11 cellular contexts compared by ENCODE assay signal in genomic region chr18:29147944-29148343, GRCh38.
A peak's percentile ranks its signal among the peaks of the same experiment; 100 is the strongest.
DNase-seq lines count a peak whose midpoint lies in the region; ATAC-seq and TF ChIP-seq lines count a peak whose summit lies in the region.
"Had no signal": no experiment of that assay in that cellular context is flagged by ENCODE, and none has a peak within 500 bp of the region (broad histone marks: within the 10 kb centered on the region; RNA-seq: fewer than 3 reads in every experiment).

No MANE protein-coding gene starts in this region.

- H3K9me3 Mint-ChIP-seq in mesothelial cell of epicardium, result no peaks in the 10 kb centered on the region

- in situ Hi-C loops in mammary epithelial cell (cut with MboI; ENCODE audit: low sequenced_read_pairs in 2 of 2), result no loop called here

- H3K4me1 ChIP-seq in DND-41 (ENCODE audit: insufficient read depth, low read length), result peaks cover 39% of the 10 kb centered on the region
- peaks cover 2% of the 10 kb centered on the region for H3K4me1 ChIP-seq in mammary epithelial cell (ENCODE audit: insufficient read depth, low read length)
- H3K4me1 ChIP-seq: ascending aorta had no signal

- CTCF ChIA-PET in mammary epithelial cell (lab: Charles Lee; ENCODE audit: low non-redundant PET), result no interaction called here

- H4K20me1 ChIP-seq in DND-41 (ENCODE audit: insufficient read depth, low read length) (no peaks in the 10 kb centered on the region), mammary epithelial cell (ENCODE audit: insufficient read depth, low read length) (no peaks in the 10 kb centered on the region)

- ATAC-seq in DND-41 (ENCODE audit: insufficient read depth, low read depth) (peak; percentile 31; the same call in 1 of the 3 replicates), HG03460 (IDR thresholded peaks at IDR 0.05; ENCODE audit: unreplicated experiment) (no peak), HG03039 (IDR thresholded peaks at IDR 0.05; ENCODE audit: unreplicated experiment) (no peak)
- ATAC-seq: stimulated activated effector memory CD8-positive, alpha-beta T cell treated with anti-CD3 and anti-CD28 coated beads, Interleukin-12 subunit alpha, Interleukin-12 subunit beta, amount 100 ng/mL, for 72 hours had no signal

- peak overlapping the region; percentile 53 for H3K27ac ChIP-seq in DND-41 (ENCODE audit: low read length)
- H3K27ac ChIP-seq in mammary epithelial cell (ENCODE audit: insufficient read depth, low read depth, low read length), result no peak overlapping the region
- H3K27ac ChIP-seq: ascending aorta, sigmoid colon had no signal

- H3K4me3 ChIP-seq in DND-41 (ENCODE audit: low read depth in 1 of 2, low read length in 2 of 2), result no peak overlapping the region
- no peak overlapping the region for H3K4me3 ChIP-seq in NB4 (ENCODE audit: low read depth, low read length)
- H3K4me3 ChIP-seq in mammary epithelial cell (replicated peaks in 1 of 3; ENCODE audit: insufficient read depth in 1 of 3, low read depth in 2 of 3, low read length in 3 of 3), result no peak overlapping the region
- H3K4me3 ChIP-seq: ascending aorta, sigmoid colon had no signal

- 86% methylated on average over 2 of the region's 2 CpGs for WGBS in mammary epithelial cell (ENCODE audit: low coverage, missing lambda C conversion rate)

- TF ChIP-seq POLR2A in NB4 (IDR thresholded peaks at IDR 0.05; ENCODE audit: extremely low read depth, insufficient read length), result no peak

- H3K27me3 Mint-ChIP-seq in mesothelial cell of epicardium (ENCODE audit: low read depth), result no peaks in the 10 kb centered on the region

- no peak overlapping the region for H3K4me3 Mint-ChIP-seq in mesothelial cell of epicardium
- H3K4me3 Mint-ChIP-seq: stimulated activated effector memory CD8-positive, alpha-beta T cell treated with anti-CD3 and anti-CD28 coated beads, Interleukin-12 subunit alpha, Interleukin-12 subunit beta, amount 100 ng/mL, for 72 hours had no signal

- H3K4me2 ChIP-seq in DND-41 (ENCODE audit: insufficient read depth, low read length) (peak overlapping the region; percentile 0; the same call in 1 of the 2 replicates), mammary epithelial cell (ENCODE audit: insufficient read depth, low read depth, low read length) (no peak overlapping the region)

- DNase-seq in DND-41, result peak; percentile 24
- peak; percentile 3 for DNase-seq in NB4 (ENCODE audit: low read depth)
- DNase-seq in mammary epithelial cell, result peak; percentile 34
- no peak for DNase-seq in mesothelial cell of epicardium (ENCODE audit: low spot score in 2 of 2, unreplicated experiment in 2 of 2)
- DNase-seq in GM19238 (ENCODE audit: insufficient read length, low spot score), result no peak
- DNase-seq in NCI-H187 treated with DMSO at 0.1 percent for 48 hours (lab: John Stamatoyannopoulos, UW), result no peak
- DNase-seq: sigmoid colon had no signal

- no peaks in the 10 kb centered on the region for H3K79me2 ChIP-seq in DND-41 (ENCODE audit: insufficient read depth, low read length)
- H3K79me2 ChIP-seq in mammary epithelial cell (ENCODE audit: insufficient read depth, low read length), result no peaks in the 10 kb centered on the region

- TF ChIP-seq CTCF in DND-41 (IDR thresholded peaks at IDR 0.05; ENCODE audit: borderline replicate concordance, extremely low read depth, low read length, poor library complexity, severe bottlenecking) (no peak), NB4 (IDR thresholded peaks at IDR 0.05; ENCODE audit: low read depth, low read length) (no peak), mammary epithelial cell (conservative IDR thresholded peaks at IDR 0.05 in 1 of 2, IDR thresholded peaks at IDR 0.05 in 1 of 2; ENCODE audit: extremely low read depth in 1 of 2, insufficient read depth in 1 of 2, low read depth in 1 of 2, low read length in 2 of 2) (no peak), mesothelial cell of epicardium (IDR thresholded peaks at IDR 0.05; ENCODE audit: unreplicated experiment) (no peak)

- H2AFZ ChIP-seq in DND-41 (ENCODE audit: low read depth, low read length) (peak overlapping the region; percentile 48), mammary epithelial cell (ENCODE audit: low read depth, low read length) (no peak overlapping the region)

- no TSS peak for BruUV-seq in mammary epithelial cell (replicated peaks; lab: Mats Ljungman, UMichigan)

- H3K9me3 ChIP-seq in DND-41 (ENCODE audit: insufficient read depth, low read length, severe bottlenecking) (no peaks in the 10 kb centered on the region), mammary epithelial cell (replicated peaks; ENCODE audit: insufficient read depth, low read length) (no peaks in the 10 kb centered on the region)
- H3K9me3 ChIP-seq: ascending aorta, sigmoid colon had no signal

- H3K36me3 Mint-ChIP-seq in mesothelial cell of epicardium, result no peaks in the 10 kb centered on the region
- H3K36me3 Mint-ChIP-seq: stimulated activated effector memory CD8-positive, alpha-beta T cell treated with anti-CD3 and anti-CD28 coated beads, Interleukin-12 subunit alpha, Interleukin-12 subunit beta, amount 100 ng/mL, for 72 hours had no signal

- peaks cover 10% of the 10 kb centered on the region for H3K4me1 Mint-ChIP-seq in mesothelial cell of epicardium
- H3K4me1 Mint-ChIP-seq: stimulated activated effector memory CD8-positive, alpha-beta T cell treated with anti-CD3 and anti-CD28 coated beads, Interleukin-12 subunit alpha, Interleukin-12 subunit beta, amount 100 ng/mL, for 72 hours had no signal

- H3K9ac ChIP-seq in DND-41 (ENCODE audit: low read depth, low read length) (no peak overlapping the region), mammary epithelial cell (ENCODE audit: insufficient read depth, low read length) (no peak overlapping the region)

- dilution Hi-C loops in mammary epithelial cell (cut with HindIII; ENCODE audit: low sequenced_read_pairs), result no loop called here

- intact Hi-C loops in mammary epithelial cell (cut with micrococcal nuclease), result no loop called here

- no peaks in the 10 kb centered on the region for H3K27me3 ChIP-seq in DND-41 (ENCODE audit: insufficient read depth, low read length, poor library complexity)
- no peaks in the 10 kb centered on the region for H3K27me3 ChIP-seq in mammary epithelial cell (ENCODE audit: insufficient read depth, low read length)
- H3K27me3 ChIP-seq: ascending aorta, sigmoid colon had no signal

- peak overlapping the region; percentile 49 for H3K27ac Mint-ChIP-seq in mesothelial cell of epicardium
- H3K27ac Mint-ChIP-seq: stimulated activated effector memory CD8-positive, alpha-beta T cell treated with anti-CD3 and anti-CD28 coated beads, Interleukin-12 subunit alpha, Interleukin-12 subunit beta, amount 100 ng/mL, for 72 hours had no signal

- H3K36me3 ChIP-seq in DND-41 (ENCODE audit: insufficient read depth, low read length) (no peaks in the 10 kb centered on the region), mammary epithelial cell (ENCODE audit: insufficient read depth, low read length) (no peaks in the 10 kb centered on the region)
- H3K36me3 ChIP-seq: ascending aorta, sigmoid colon had no signal

Comparison
In these comparisons a context has a peak if more than half of its experiments do, and no peak if none do; other contexts are left out.
1. DNase-seq: peak in DND-41 (single experiment), NB4 (single experiment) and mammary epithelial cell (single experiment); none in mesothelial cell of epicardium (0 of 2), GM19238 (single experiment) and NCI-H187 treated with DMSO at 0.1 percent for 48 hours (single experiment).